Comparison of ENCODE assay signal across 25 cellular contexts in genomic region chr11:24593332-24593731, GRCh38.
"Had no signal": no experiment of that assay in that cellular context is flagged by ENCODE, and none has a peak within 500 bp of the region (broad histone marks: within the 10 kb centered on the region; RNA-seq: fewer than 3 reads in every experiment).

No MANE protein-coding gene starts in this region.

- H3K4me3 ChIP-seq: dorsolateral prefrontal cortex, lower lobe of right lung, sigmoid colon, spleen, thoracic aorta, upper lobe of left lung had no signal

- H3K4me1 ChIP-seq: lower lobe of right lung, sigmoid colon, spleen, upper lobe of left lung had no signal

- H3K27ac Mint-ChIP-seq: activated CD4-positive, alpha-beta memory T cell treated with anti-CD3 and anti-CD28 coated beads, Interleukin-2, amount 10 ng/mL, durations not matched to agents 7 days and 5 days; activated CD4-positive, alpha-beta T cell treated with anti-CD3 and anti-CD28 coated beads, Interleukin-2, amount 10 ng/mL, durations not matched to agents 24 days and 14 days; activated CD8-positive, alpha-beta memory T cell treated with anti-CD3 and anti-CD28 coated beads, Interleukin-2, amount 10 ng/mL, durations not matched to agents 7 days and 5 days; activated T-helper 1 cell treated with anti-CD3 and anti-CD28 coated beads, Interleukin-12 subunit alpha, Interleukin-12 subunit beta, Interleukin-2, Interleukin-4 antibody, amounts not matched to agents 30 ng/mL and 10 ng/mL and 1 ng/mL, durations not matched to agents 14 hours and 24 hours and 36 hours; brain; mesothelial cell of epicardium; natural killer cell; progenitor cell of endocrine pancreas had no signal

- H3K36me3 Mint-ChIP-seq: activated CD8-positive, alpha-beta memory T cell treated with anti-CD3 and anti-CD28 coated beads, Interleukin-2, amount 10 ng/mL, durations not matched to agents 7 days and 5 days; brain; mesothelial cell of epicardium; natural killer cell had no signal

- DNase-seq: activated CD4-positive, alpha-beta memory T cell treated with anti-CD3 and anti-CD28 coated beads, Interleukin-2, amount 10 ng/mL, durations not matched to agents 7 days and 5 days; activated CD4-positive, alpha-beta T cell treated with anti-CD3 and anti-CD28 coated beads, Interleukin-2, amount 10 ng/mL, durations not matched to agents 24 days and 14 days; activated CD8-positive, alpha-beta memory T cell treated with anti-CD3 and anti-CD28 coated beads, Interleukin-2, amount 10 ng/mL, durations not matched to agents 7 days and 5 days; activated gamma-delta T cell; activated naive CD4-positive, alpha-beta T cell treated with anti-CD3 and anti-CD28 coated beads, Interleukin-2, amount 50 U/mL, for 16 hours; activated T-cell treated with anti-CD3 and anti-CD28 coated beads for 4 hours; anterior cingulate cortex; dorsolateral prefrontal cortex; foreskin melanocyte; kidney; lower lobe of right lung; natural killer cell; retina; sigmoid colon; spleen; stimulated activated CD4-positive, alpha-beta T cell treated with anti-CD3 and anti-CD28 coated beads, Interleukin-4, amount 100 ng/mL, for 1 hour; stimulated activated naive CD4-positive, alpha-beta T cell; upper lobe of left lung had no signal

- H3K36me3 ChIP-seq: lower lobe of right lung, sigmoid colon, spleen, thoracic aorta, upper lobe of left lung had no signal

- H3K9me3 ChIP-seq: lower lobe of right lung, sigmoid colon, spleen, thoracic aorta, upper lobe of left lung had no signal

- H3K27ac ChIP-seq: dorsolateral prefrontal cortex, lower lobe of right lung, sigmoid colon, spleen, thoracic aorta, upper lobe of left lung had no signal

- H3K4me3 Mint-ChIP-seq: activated CD4-positive, alpha-beta memory T cell treated with anti-CD3 and anti-CD28 coated beads, Interleukin-2, amount 10 ng/mL, durations not matched to agents 7 days and 5 days; activated CD4-positive, alpha-beta T cell treated with anti-CD3 and anti-CD28 coated beads, Interleukin-2, amount 10 ng/mL, durations not matched to agents 24 days and 14 days; activated CD8-positive, alpha-beta memory T cell treated with anti-CD3 and anti-CD28 coated beads, Interleukin-2, amount 10 ng/mL, durations not matched to agents 7 days and 5 days; activated T-helper 1 cell treated with anti-CD3 and anti-CD28 coated beads, Interleukin-12 subunit alpha, Interleukin-12 subunit beta, Interleukin-2, Interleukin-4 antibody, amounts not matched to agents 30 ng/mL and 10 ng/mL and 1 ng/mL, durations not matched to agents 14 hours and 24 hours and 36 hours; brain; central memory CD8-positive, alpha-beta T cell; mesothelial cell of epicardium; natural killer cell had no signal

- H3K4me1 Mint-ChIP-seq: activated CD4-positive, alpha-beta memory T cell treated with anti-CD3 and anti-CD28 coated beads, Interleukin-2, amount 10 ng/mL, durations not matched to agents 7 days and 5 days; activated CD4-positive, alpha-beta T cell treated with anti-CD3 and anti-CD28 coated beads, Interleukin-2, amount 10 ng/mL, durations not matched to agents 24 days and 14 days; activated CD8-positive, alpha-beta memory T cell treated with anti-CD3 and anti-CD28 coated beads, Interleukin-2, amount 10 ng/mL, durations not matched to agents 7 days and 5 days; central memory CD8-positive, alpha-beta T cell; natural killer cell had no signal

- H3K27me3 Mint-ChIP-seq: activated CD4-positive, alpha-beta memory T cell treated with anti-CD3 and anti-CD28 coated beads, Interleukin-2, amount 10 ng/mL, durations not matched to agents 7 days and 5 days; activated CD4-positive, alpha-beta T cell treated with anti-CD3 and anti-CD28 coated beads, Interleukin-2, amount 10 ng/mL, durations not matched to agents 24 days and 14 days; activated CD8-positive, alpha-beta memory T cell treated with anti-CD3 and anti-CD28 coated beads, Interleukin-2, amount 10 ng/mL, durations not matched to agents 7 days and 5 days; brain; central memory CD8-positive, alpha-beta T cell; progenitor cell of endocrine pancreas had no signal

- ATAC-seq: activated CD4-positive, CD25-positive, alpha-beta regulatory T cell treated with anti-CD3 and anti-CD28 coated beads, Interleukin-2, amount 50 U/mL, for 24 hours; activated CD8-positive, alpha-beta memory T cell treated with anti-CD3 and anti-CD28 coated beads, Interleukin-2, amount 10 ng/mL, durations not matched to agents 7 days and 5 days; lower lobe of right lung; natural killer cell had no signal

- H3K9me3 Mint-ChIP-seq: activated CD4-positive, alpha-beta T cell treated with anti-CD3 and anti-CD28 coated beads, Interleukin-2, amount 10 ng/mL, durations not matched to agents 24 days and 14 days; activated T-helper 1 cell treated with anti-CD3 and anti-CD28 coated beads, Interleukin-12 subunit alpha, Interleukin-12 subunit beta, Interleukin-2, Interleukin-4 antibody, amounts not matched to agents 30 ng/mL and 10 ng/mL and 1 ng/mL, durations not matched to agents 14 hours and 24 hours and 36 hours; brain; mesothelial cell of epicardium; natural killer cell had no signal

- H3K27me3 ChIP-seq: dorsolateral prefrontal cortex, sigmoid colon, spleen, upper lobe of left lung had no signal
